Comparison of ENCODE assay signal across 21 cellular contexts in genomic region chr1:198361373-198361772, GRCh38.
"Had no signal": no experiment of that assay in that cellular context is flagged by ENCODE, and none has a peak within 500 bp of the region (broad histone marks: within the 10 kb centered on the region; RNA-seq: fewer than 3 reads in every experiment).

No MANE protein-coding gene starts in this region.

- H3K27ac ChIP-seq: brain microvascular endothelial cell, epithelial cell of prostate, sigmoid colon, stomach, testis, upper lobe of left lung had no signal

- H3K4me3 Mint-ChIP-seq: activated naive CD8-positive, alpha-beta T cell; dendritic cell treated with granulocyte-macrophage colony-stimulating factor and Interleukin-4, amounts not matched to agents 40 ng/mL and 50 ng/mL, for 4 days; effector memory CD8-positive, alpha-beta T cell; neural crest cell; WTC11 had no signal

- H3K27me3 Mint-ChIP-seq: activated naive CD8-positive, alpha-beta T cell; dendritic cell treated with granulocyte-macrophage colony-stimulating factor and Interleukin-4, amounts not matched to agents 40 ng/mL and 50 ng/mL, for 4 days; effector memory CD8-positive, alpha-beta T cell had no signal

- DNase-seq: activated CD4-positive, alpha-beta T cell treated with anti-CD3 and anti-CD28 coated beads for 48 hours; activated CD8-positive, alpha-beta memory T cell treated with anti-CD3 and anti-CD28 coated beads for 24 hours; activated gamma-delta T cell treated with Interleukin-2 at 50 U/mL for 16 hours; anterior cingulate cortex; brain microvascular endothelial cell; cerebellar nuclear complex; effector memory CD8-positive, alpha-beta T cell; hypothalamus; kidney glomerular epithelial cell; sigmoid colon; stimulated activated CD4-positive, alpha-beta T cell treated with anti-CD3 and anti-CD28 coated beads, Interleukin-12 subunit alpha, Interleukin-12 subunit beta, amount 100 ng/mL, for 4 hours; stimulated activated CD4-positive, alpha-beta T cell treated with anti-CD3 and anti-CD28 coated beads, Interleukin-2, amount 100 ng/mL, for 24 hours; stomach; T-helper 2 cell; testis; upper lobe of left lung had no signal

- H3K4me3 ChIP-seq: sigmoid colon, stomach, testis, upper lobe of left lung had no signal

- H3K9me3 Mint-ChIP-seq: dendritic cell treated with granulocyte-macrophage colony-stimulating factor and Interleukin-4, amounts not matched to agents 40 ng/mL and 50 ng/mL, for 4 days; effector memory CD8-positive, alpha-beta T cell; neural crest cell; WTC11 had no signal

- H3K27ac Mint-ChIP-seq: activated naive CD8-positive, alpha-beta T cell; dendritic cell treated with granulocyte-macrophage colony-stimulating factor and Interleukin-4, amounts not matched to agents 40 ng/mL and 50 ng/mL, for 4 days; effector memory CD8-positive, alpha-beta T cell had no signal

- H3K4me1 ChIP-seq: sigmoid colon, stomach, testis, upper lobe of left lung had no signal

- H3K27me3 ChIP-seq: brain microvascular endothelial cell, sigmoid colon, stomach, testis, upper lobe of left lung had no signal

- H3K36me3 Mint-ChIP-seq: activated naive CD8-positive, alpha-beta T cell; WTC11 had no signal

- H3K9me3 ChIP-seq: sigmoid colon, stomach, testis, upper lobe of left lung had no signal

- H3K36me3 ChIP-seq: brain microvascular endothelial cell, sigmoid colon, stomach, upper lobe of left lung had no signal

- ATAC-seq: effector memory CD8-positive, alpha-beta T cell; WTC11 had no signal
